Comparison of ENCODE assay signal across 1 cellular context in genomic region chr1:94693029-94693428, GRCh38.
TF ChIP-seq lines count a peak whose summit lies in the region.

No MANE protein-coding gene starts in this region.

TF ChIP-seq in IMR-90, 13 proteins besides CTCF, POLR2A, EP300 and RAD21 (continued from another document):
- no peak for TF ChIP-seq NFE2L2 (IDR thresholded peaks at IDR 0.05; ENCODE audit: low read depth, low read length)
- no peak for TF ChIP-seq MAZ (IDR thresholded peaks at IDR 0.05; ENCODE audit: borderline replicate concordance, low read depth, low read length)
- no peak for TF ChIP-seq RCOR1 (IDR thresholded peaks at IDR 0.05; ENCODE audit: insufficient replicate concordance, low read length)
- TF ChIP-seq ELK1 (IDR thresholded peaks at IDR 0.05; ENCODE audit: borderline replicate concordance, low read depth, low read length) = no peak
- TF ChIP-seq FOS (IDR thresholded peaks at IDR 0.05; ENCODE audit: low read depth, low read length) = no peak
- no peak for TF ChIP-seq USF2 (IDR thresholded peaks at IDR 0.05; ENCODE audit: low read depth, low read length)
- TF ChIP-seq MAFK (IDR thresholded peaks at IDR 0.05; ENCODE audit: low read depth, low read length) = no peak
TF ChIP-seq in IMR-90: peak in this region for 0.
